Comparison of ENCODE assay signal across 1 cellular context in the genomic region with DNA sequence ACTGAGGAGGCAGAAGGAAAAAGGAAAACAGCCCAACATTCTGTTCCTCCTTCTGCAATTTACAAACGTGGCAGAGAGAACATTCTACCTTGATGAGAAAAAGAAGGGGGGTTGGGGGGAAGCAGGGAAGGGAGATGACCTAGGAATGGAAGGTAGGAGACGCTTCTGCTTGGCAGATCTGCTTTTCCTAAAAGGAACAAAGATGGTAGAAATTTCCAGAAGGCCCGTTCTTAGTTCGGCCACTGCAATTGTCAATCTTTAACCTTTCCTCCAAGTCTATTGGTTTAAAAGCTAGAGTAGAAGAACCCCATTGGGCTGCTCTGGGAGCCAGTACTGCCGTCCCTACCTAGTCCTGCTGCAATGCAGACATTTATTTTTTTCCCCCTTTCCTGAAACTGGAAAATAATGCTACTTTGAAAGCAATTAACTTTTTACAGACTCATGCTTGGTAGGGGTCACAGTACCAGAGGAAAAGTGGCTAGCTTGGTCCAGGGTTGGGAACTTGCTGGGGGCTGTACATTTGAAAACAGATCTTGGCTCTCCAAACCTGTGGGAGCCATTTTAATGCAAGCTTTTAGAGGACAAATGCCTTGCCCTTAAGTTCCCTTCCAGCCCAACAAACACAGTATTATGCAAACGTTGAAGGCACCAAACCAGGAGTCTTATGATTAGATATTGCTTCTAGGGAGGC.
TF ChIP-seq lines count a peak whose summit lies in the region.

No MANE protein-coding gene starts in this region.

TF ChIP-seq in K562, 482 proteins besides CTCF, POLR2A, EP300 and RAD21 (continued from another document and continues in another):
- TF ChIP-seq PTTG1 (tag; IDR thresholded peaks at IDR 0.05; ENCODE audit: low read depth) (peak; percentile 66; the same call in 1 of the 2 replicates), TARDBP (IDR thresholded peaks at IDR 0.05) (no peak), MNT (conservative IDR thresholded peaks at IDR 0.05) (no peak), POLR2G (IDR thresholded peaks at IDR 0.05; ENCODE audit: low read depth, low read length) (0 out of 2 replicates have a peak, but pooled peaks have one; percentile 9), TEAD1 (CRISPR knock-in tag; IDR thresholded peaks at IDR 0.05) (0 out of 4 replicates have a peak, but pooled peaks of 1 of the 2 experiments have one; percentile 19), ZNF174 (CRISPR knock-in tag; IDR thresholded peaks at IDR 0.05) (no peak), FOSL1 (tag; conservative IDR thresholded peaks at IDR 0.05) (no peak), EZH2 (IDR thresholded peaks at IDR 0.05; ENCODE audit: borderline replicate concordance, low read depth, low read length) (no peak), NFATC3 (IDR thresholded peaks at IDR 0.05) (no peak), ZKSCAN1 (IDR thresholded peaks at IDR 0.05; ENCODE audit: low read depth, low read length) (no peak), ZBTB17 (CRISPR knock-in tag; IDR thresholded peaks at IDR 0.05) (no peak), SUPT5H (IDR thresholded peaks at IDR 0.05) (0 out of 2 replicates have a peak, but pooled peaks have one; percentile 12), ZBTB1 (CRISPR knock-in tag; IDR thresholded peaks at IDR 0.05; ENCODE audit: borderline replicate concordance, low read depth) (no peak), BHLHE40 (IDR thresholded peaks at IDR 0.05; ENCODE audit: low read length) (0 out of 2 replicates have a peak, but pooled peaks have one; percentile 23), ATF4 (CRISPR knock-in tag; IDR thresholded peaks at IDR 0.05) (peak; percentile 39; the same call in 1 of the 2 replicates), HDAC6 (IDR thresholded peaks at IDR 0.05; ENCODE audit: low read depth, low read length) (no peak), ATF1 (CRISPR knock-in tag; IDR thresholded peaks at IDR 0.05) (no peak), ATF1 (tag; IDR thresholded peaks at IDR 0.05) (no peak), RBBP5 (IDR thresholded peaks at IDR 0.05; ENCODE audit: borderline replicate concordance, insufficient read depth, low read length, poor library complexity, severe bottlenecking) (no peak), NR0B1 (IDR thresholded peaks at IDR 0.05; ENCODE audit: partially characterized antibody) (no peak), NCOR1 (IDR thresholded peaks at IDR 0.05) (no peak), FOXJ2 (tag; IDR thresholded peaks at IDR 0.05) (peak; percentile 83; the same call in 1 of the 2 replicates), SRSF1 (IDR thresholded peaks at IDR 0.05; ENCODE audit: low read depth, low read length) (no peak), ZNF785 (CRISPR knock-in tag; IDR thresholded peaks at IDR 0.05) (no peak), DMBX1 (CRISPR knock-in tag; IDR thresholded peaks at IDR 0.05; ENCODE audit: borderline replicate concordance) (0 out of 2 replicates have a peak, but pooled peaks have one; percentile 30), STAT6 (CRISPR knock-in tag; IDR thresholded peaks at IDR 0.05) (no peak), ZNF395 (CRISPR knock-in tag; IDR thresholded peaks at IDR 0.05) (no peak), CEBPG (CRISPR knock-in tag; IDR thresholded peaks at IDR 0.05) (no peak), CEBPG (tag; conservative IDR thresholded peaks at IDR 0.05 in 1 of 2, IDR thresholded peaks at IDR 0.05 in 1 of 2) (peak in 1 of 2 experiments; percentile 77; a peak in 3 of 4 replicates), NR2C2 (CRISPR knock-in tag; IDR thresholded peaks at IDR 0.05) (no peak), NR2C2 (tag; IDR thresholded peaks at IDR 0.05) (peak; percentile 60; the same call in 1 of the 2 replicates), ATF2 (CRISPR knock-in tag; IDR thresholded peaks at IDR 0.05) (no peak), SP1 (CRISPR knock-in tag; IDR thresholded peaks at IDR 0.05) (no peak), ZNF449 (CRISPR knock-in tag; IDR thresholded peaks at IDR 0.05) (0 out of 2 replicates have a peak, but pooled peaks have one; percentile 57), ETS2 (tag; IDR thresholded peaks at IDR 0.05; ENCODE audit: borderline replicate concordance, poor library complexity, severe bottlenecking) (no peak), ZNF75A (CRISPR knock-in tag; IDR thresholded peaks at IDR 0.05) (no peak), TOE1 (IDR thresholded peaks at IDR 0.05; ENCODE audit: borderline replicate concordance) (no peak), TOE1 (CRISPR knock-in tag; IDR thresholded peaks at IDR 0.05; ENCODE audit: borderline replicate concordance, low read depth) (no peak), L3MBTL2 (IDR thresholded peaks at IDR 0.05) (peak; percentile 8; the same call in 1 of the 2 replicates), ARNT (IDR thresholded peaks at IDR 0.05) (no peak), SMC3 (conservative IDR thresholded peaks at IDR 0.05; ENCODE audit: insufficient read depth, low read depth, low read length) (0 out of 2 replicates have a peak, but pooled peaks have one; percentile 5), ZNF57 (CRISPR knock-in tag; IDR thresholded peaks at IDR 0.05) (no peak), ZNF347 (CRISPR knock-in tag; IDR thresholded peaks at IDR 0.05; ENCODE audit: low read depth) (no peak), HDAC2 (IDR thresholded peaks at IDR 0.05) (no peak), PTBP1 (IDR thresholded peaks at IDR 0.05; ENCODE audit: low read depth, low read length) (no peak), EP400 (IDR thresholded peaks at IDR 0.05) (no peak), CREB1 (IDR thresholded peaks at IDR 0.05) (no peak), CREB1 (CRISPR knock-in tag; IDR thresholded peaks at IDR 0.05) (no peak)
- TF ChIP-seq, protein P1, sequence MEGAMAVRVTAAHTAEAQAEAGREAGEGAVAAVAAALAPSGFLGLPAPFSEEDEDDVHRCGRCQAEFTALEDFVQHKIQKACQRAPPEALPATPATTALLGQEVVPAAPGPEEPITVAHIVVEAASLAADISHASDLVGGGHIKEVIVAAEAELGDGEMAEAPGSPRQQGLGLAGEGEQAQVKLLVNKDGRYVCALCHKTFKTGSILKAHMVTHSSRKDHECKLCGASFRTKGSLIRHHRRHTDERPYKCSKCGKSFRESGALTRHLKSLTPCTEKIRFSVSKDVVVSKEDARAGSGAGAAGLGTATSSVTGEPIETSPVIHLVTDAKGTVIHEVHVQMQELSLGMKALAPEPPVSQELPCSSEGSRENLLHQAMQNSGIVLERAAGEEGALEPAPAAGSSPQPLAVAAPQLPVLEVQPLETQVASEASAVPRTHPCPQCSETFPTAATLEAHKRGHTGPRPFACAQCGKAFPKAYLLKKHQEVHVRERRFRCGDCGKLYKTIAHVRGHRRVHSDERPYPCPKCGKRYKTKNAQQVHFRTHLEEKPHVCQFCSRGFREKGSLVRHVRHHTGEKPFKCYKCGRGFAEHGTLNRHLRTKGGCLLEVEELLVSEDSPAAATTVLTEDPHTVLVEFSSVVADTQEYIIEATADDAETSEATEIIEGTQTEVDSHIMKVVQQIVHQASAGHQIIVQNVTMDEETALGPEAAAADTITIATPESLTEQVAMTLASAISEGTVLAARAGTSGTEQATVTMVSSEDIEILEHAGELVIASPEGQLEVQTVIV (CRISPR knock-in tag; IDR thresholded peaks at IDR 0.05; ENCODE audit: borderline replicate concordance) = no peak
- TF ChIP-seq, protein P2, sequence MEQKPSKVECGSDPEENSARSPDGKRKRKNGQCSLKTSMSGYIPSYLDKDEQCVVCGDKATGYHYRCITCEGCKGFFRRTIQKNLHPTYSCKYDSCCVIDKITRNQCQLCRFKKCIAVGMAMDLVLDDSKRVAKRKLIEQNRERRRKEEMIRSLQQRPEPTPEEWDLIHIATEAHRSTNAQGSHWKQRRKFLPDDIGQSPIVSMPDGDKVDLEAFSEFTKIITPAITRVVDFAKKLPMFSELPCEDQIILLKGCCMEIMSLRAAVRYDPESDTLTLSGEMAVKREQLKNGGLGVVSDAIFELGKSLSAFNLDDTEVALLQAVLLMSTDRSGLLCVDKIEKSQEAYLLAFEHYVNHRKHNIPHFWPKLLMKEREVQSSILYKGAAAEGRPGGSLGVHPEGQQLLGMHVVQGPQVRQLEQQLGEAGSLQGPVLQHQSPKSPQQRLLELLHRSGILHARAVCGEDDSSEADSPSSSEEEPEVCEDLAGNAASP (IDR thresholded peaks at IDR 0.05) = no peak
- TF ChIP-seq, protein P3, sequence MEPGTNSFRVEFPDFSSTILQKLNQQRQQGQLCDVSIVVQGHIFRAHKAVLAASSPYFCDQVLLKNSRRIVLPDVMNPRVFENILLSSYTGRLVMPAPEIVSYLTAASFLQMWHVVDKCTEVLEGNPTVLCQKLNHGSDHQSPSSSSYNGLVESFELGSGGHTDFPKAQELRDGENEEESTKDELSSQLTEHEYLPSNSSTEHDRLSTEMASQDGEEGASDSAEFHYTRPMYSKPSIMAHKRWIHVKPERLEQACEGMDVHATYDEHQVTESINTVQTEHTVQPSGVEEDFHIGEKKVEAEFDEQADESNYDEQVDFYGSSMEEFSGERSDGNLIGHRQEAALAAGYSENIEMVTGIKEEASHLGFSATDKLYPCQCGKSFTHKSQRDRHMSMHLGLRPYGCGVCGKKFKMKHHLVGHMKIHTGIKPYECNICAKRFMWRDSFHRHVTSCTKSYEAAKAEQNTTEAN (CRISPR knock-in tag; IDR thresholded peaks at IDR 0.05) = no peak
